1 cellular context compared by ENCODE assay signal in the genomic region with DNA sequence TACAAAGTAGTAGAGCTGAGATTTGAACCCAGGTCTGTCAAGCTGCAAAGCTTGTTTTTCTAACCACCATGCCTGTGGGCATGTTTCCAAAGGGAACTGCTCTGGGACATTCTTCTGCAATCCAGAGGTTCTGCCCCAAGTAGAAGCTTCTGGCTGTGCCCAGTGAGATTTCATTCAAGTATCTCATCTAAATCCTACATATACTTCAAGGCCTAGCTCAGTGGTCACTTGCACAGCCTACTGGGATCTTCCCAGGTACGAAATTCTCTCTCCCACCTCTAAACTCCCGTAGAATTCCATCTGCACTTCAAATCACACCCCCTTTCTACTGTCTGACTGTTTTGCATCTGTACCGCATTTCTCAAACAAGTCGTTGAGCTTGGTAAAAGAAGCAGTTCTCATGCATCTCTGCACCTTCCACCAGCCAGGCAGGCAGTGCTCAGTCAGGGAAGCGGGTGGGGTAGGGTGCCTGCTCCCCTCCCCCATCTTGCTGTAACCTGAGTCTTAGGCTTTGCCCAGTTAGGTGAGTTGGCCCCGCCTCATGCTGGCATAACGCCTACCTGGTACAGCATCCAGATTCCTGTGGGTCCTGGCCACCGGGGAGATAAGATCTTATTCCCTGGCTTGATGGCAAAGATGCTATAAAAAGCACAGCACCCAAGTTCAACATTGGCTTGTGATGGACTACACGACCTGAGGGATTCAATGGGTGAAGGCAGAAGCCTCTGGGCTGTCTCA.
TF ChIP-seq lines count a peak whose summit lies in the region.

No MANE protein-coding gene starts in this region.

TF ChIP-seq in H1, 55 proteins besides CTCF, POLR2A, EP300 and RAD21:
- TF ChIP-seq ASH2L (IDR thresholded peaks at IDR 0.05; ENCODE audit: low read length) (peak; percentile 16), BRCA1 (IDR thresholded peaks at IDR 0.05; ENCODE audit: low read depth, low read length) (no peak), KDM4A (IDR thresholded peaks at IDR 0.05; ENCODE audit: low read depth, low read length, severe bottlenecking) (peak; percentile 13)
